8 cellular contexts compared by ENCODE assay signal in the genomic region with DNA sequence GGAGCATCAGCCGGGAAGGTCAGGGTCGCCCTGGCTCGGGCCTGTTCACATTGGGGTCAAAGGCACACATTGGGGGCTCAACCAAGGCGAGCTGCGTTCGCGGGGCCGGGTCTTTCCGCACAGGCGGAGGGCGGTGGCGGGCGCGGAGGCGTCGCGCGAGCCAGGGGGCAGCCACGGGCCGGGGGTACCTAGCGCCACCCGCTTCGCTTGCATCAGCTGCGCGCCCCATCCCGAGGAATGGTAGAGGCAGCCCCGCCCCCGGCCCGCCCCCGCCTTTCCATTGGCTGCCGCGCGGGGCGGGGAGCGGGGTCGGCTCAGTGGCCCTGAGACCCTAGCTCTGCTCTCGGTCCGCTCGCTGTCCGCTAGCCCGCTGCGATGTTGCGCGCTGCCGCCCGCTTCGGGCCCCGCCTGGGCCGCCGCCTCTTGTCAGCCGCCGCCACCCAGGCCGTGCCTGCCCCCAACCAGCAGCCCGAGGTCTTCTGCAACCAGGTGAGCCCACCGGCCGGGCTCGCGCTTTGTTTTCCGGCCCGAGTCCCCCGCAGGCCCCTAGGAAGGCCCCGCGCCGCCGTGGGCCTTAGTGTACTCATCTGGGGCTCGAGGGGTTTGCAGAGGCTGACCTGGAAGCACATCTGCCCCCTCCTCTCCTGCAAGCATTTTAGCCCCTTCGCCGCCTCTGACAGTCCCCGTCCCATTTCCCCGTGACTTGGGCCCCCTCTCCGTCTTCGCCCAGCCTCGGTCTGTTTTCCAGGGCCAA. TPM values are rescaled to one million over a fixed set of nuclear protein-coding genes. Genes with fewer than 3 reads are reported as not detected.
DNase-seq lines count a peak whose midpoint lies in the region; ATAC-seq and TF ChIP-seq lines count a peak whose summit lies in the region.

A gene (plus strand): TSS at position 326 of the 754 bp plus-strand sequence. CDS start 50 bp downstream, at position 376.

- H3K27ac ChIP-seq in Peyer's patch = peak within 1 kb of the TSS; percentile 72 to 91 (median 82)
- H3K27ac ChIP-seq in ascending aorta = peak within 1 kb of the TSS; percentile 88 to 92
- H3K27ac ChIP-seq in right atrium auricular region = peak within 1 kb of the TSS; percentile 83 to 91

- TF ChIP-seq CTCF in Peyer's patch (IDR thresholded peaks at IDR 0.05) = peak in 2 of 6 experiments; percentile 11 to 33
- TF ChIP-seq CTCF in ascending aorta (IDR thresholded peaks at IDR 0.05) = peak in 1 of 3 experiments; percentile 22
- peak in 1 of 2 donors; percentile 44 for TF ChIP-seq CTCF in right atrium auricular region (IDR thresholded peaks at IDR 0.05)

- ATAC-seq in HG02678 (IDR thresholded peaks at IDR 0.05; ENCODE audit: unreplicated experiment) = peak; percentile 60
- no peak for ATAC-seq in HG03520 (IDR thresholded peaks at IDR 0.05; ENCODE audit: unreplicated experiment)

- H3K36me3 ChIP-seq in Peyer's patch = peaks cover 0 to 4% (median 0%) of the 10 kb centered on the region in 3 donors
- H3K36me3 ChIP-seq in ascending aorta = no peaks in the 10 kb centered on the region
- H3K36me3 ChIP-seq in right atrium auricular region = no peaks in the 10 kb centered on the region

- H3K4me3 ChIP-seq in Peyer's patch (peak within 1 kb of the TSS; percentile 46 to 82 (median 61)), ascending aorta (peak within 1 kb of the TSS; percentile 88 to 99), right atrium auricular region (peak within 1 kb of the TSS; percentile 75 to 90)

- DNase-seq in EL = peak; percentile 68
- peak; percentile 69 to 87 (median 86) for DNase-seq in Peyer's patch
- DNase-seq in ascending aorta (ENCODE audit: low spot score in 2 of 2) = peak in 1 of 2 donors; percentile 84
- peak; percentile 78 for DNase-seq in right atrium auricular region (ENCODE audit: low spot score)
- DNase-seq in posterior vena cava (ENCODE audit: low spot score) = peak; percentile 88
- DNase-seq in SIG-M5 (lab: John Stamatoyannopoulos, UW) = no peak

- H3K27me3 ChIP-seq in Peyer's patch = no peaks in the 10 kb centered on the region
- no peaks in the 10 kb centered on the region for H3K27me3 ChIP-seq in ascending aorta
- H3K27me3 ChIP-seq in right atrium auricular region = no peaks in the 10 kb centered on the region

- no peaks in the 10 kb centered on the region for H3K9me3 ChIP-seq in Peyer's patch
- H3K9me3 ChIP-seq in ascending aorta = no peaks in the 10 kb centered on the region
- H3K9me3 ChIP-seq in right atrium auricular region = no peaks in the 10 kb centered on the region

- H3K4me1 ChIP-seq in Peyer's patch (peaks cover 0 to 41% (median 4%) of the 10 kb centered on the region in 4 donors), ascending aorta (peaks cover 10 to 21% of the 10 kb centered on the region in 2 donors), right atrium auricular region (peaks cover 0 to 29% of the 10 kb centered on the region in 2 donors)

- TF ChIP-seq POLR2A in Peyer's patch (IDR thresholded peaks at IDR 0.05) = peak; percentile 65 to 82

- intact Hi-C loops in ascending aorta (cut with DNase I) (loop anchor here (2.0 kb wide), 1 partner anchor 74 kb away; no protein-coding TSS in a partner anchor), posterior vena cava (cut with DNase I) (no loop called here)

RNA-seq across cellular contexts. Expression of the gene that starts here (rescaled TPM):
- 100 to 1,000 TPM; 118 to 215 (median 177) TPM for total RNA-seq in Peyer's patch
- total RNA-seq in ascending aorta = 66.4 TPM
- total RNA-seq in right atrium auricular region = 100 to 1,000 TPM; 157 to 158 TPM
- total RNA-seq in posterior vena cava = 10 to 100 TPM; 79.9 to 96.9 TPM
